Comparison of ENCODE assay signal across 8 cellular contexts in genomic region chr17:39461911-39462641, GRCh38. TPM values are rescaled to one million over a fixed set of nuclear protein-coding genes. Genes with fewer than 3 reads are reported as not detected.
DNase-seq lines count a peak whose midpoint lies in the region; ATAC-seq and TF ChIP-seq lines count a peak whose summit lies in the region.

No MANE protein-coding gene starts in this region.

- CTCF ChIA-PET in activated CD8-positive, alpha-beta memory T cell treated with anti-CD3 and anti-CD28 coated beads, Interleukin-2, amount 10 ng/mL, durations not matched to agents 7 days and 5 days (lab: Charles Lee) = interaction anchor here (0.7 to 2.8 kb wide), 6 partner anchors 11 to 592 kb away, joined by 3 to 31 read pairs (median 4); partner anchors contain the start of genes FBXL20, MED1, MED24 and MIEN1

- H3K4me1 Mint-ChIP-seq in activated CD8-positive, alpha-beta memory T cell treated with anti-CD3 and anti-CD28 coated beads, Interleukin-2, amount 10 ng/mL, durations not matched to agents 7 days and 5 days = peaks cover 28% of the 10 kb centered on the region

- peak; percentile 79 for ATAC-seq in activated CD8-positive, alpha-beta memory T cell treated with anti-CD3 and anti-CD28 coated beads, Interleukin-2, amount 10 ng/mL, durations not matched to agents 7 days and 5 days
- peak; percentile 51 for ATAC-seq in HG03064 (IDR thresholded peaks at IDR 0.05; ENCODE audit: low read depth, unreplicated experiment)

- TF ChIP-seq CTCF in kidney epithelial cell (IDR thresholded peaks at IDR 0.05; ENCODE audit: insufficient read depth, low read length, poor library complexity, severe bottlenecking) = no peak

- H3K36me3 Mint-ChIP-seq in activated CD8-positive, alpha-beta memory T cell treated with anti-CD3 and anti-CD28 coated beads, Interleukin-2, amount 10 ng/mL, durations not matched to agents 7 days and 5 days = peaks cover 14% of the 10 kb centered on the region

- H3K27me3 Mint-ChIP-seq in activated CD8-positive, alpha-beta memory T cell treated with anti-CD3 and anti-CD28 coated beads, Interleukin-2, amount 10 ng/mL, durations not matched to agents 7 days and 5 days = no peaks in the 10 kb centered on the region

- H3K4me3 ChIP-seq in kidney epithelial cell (ENCODE audit: low read depth, low read length) = peak overlapping the region; percentile 88

- peak; percentile 56 for DNase-seq in activated CD8-positive, alpha-beta memory T cell treated with anti-CD3 and anti-CD28 coated beads, Interleukin-2, amount 10 ng/mL, durations not matched to agents 7 days and 5 days
- DNase-seq in activated CD8-positive, alpha-beta memory T cell treated with anti-CD3 and anti-CD28 coated beads for 24 hours = no peak
- peak; percentile 42 for DNase-seq in SW480 (ENCODE audit: low spot score)
- peak; percentile 25 for DNase-seq in cerebellar cortex (ENCODE audit: low spot score)
- no peak for DNase-seq in kidney epithelial cell (ENCODE audit: low read depth)
- DNase-seq in stimulated activated CD4-positive, alpha-beta T cell treated with anti-CD3 and anti-CD28 coated beads, Interleukin-4, amount 100 ng/mL, for 24 hours = peak; percentile 77
- DNase-seq in DMS153 treated with DMSO at 0.1 percent for 48 hours (lab: John Stamatoyannopoulos, UW; ENCODE audit: unreplicated experiment) = no peak

- H3K27me3 ChIP-seq in kidney epithelial cell (ENCODE audit: control insufficient read depth, insufficient read depth, low read length) = no peaks in the 10 kb centered on the region

- no peaks in the 10 kb centered on the region for H3K36me3 ChIP-seq in kidney epithelial cell (ENCODE audit: control insufficient read depth, insufficient read depth, low read length)

- no peaks in the 10 kb centered on the region for H3K9me3 Mint-ChIP-seq in activated CD8-positive, alpha-beta memory T cell treated with anti-CD3 and anti-CD28 coated beads, Interleukin-2, amount 10 ng/mL, durations not matched to agents 7 days and 5 days (ENCODE audit: low read depth)

- peak overlapping the region; percentile 97 for H3K27ac Mint-ChIP-seq in activated CD8-positive, alpha-beta memory T cell treated with anti-CD3 and anti-CD28 coated beads, Interleukin-2, amount 10 ng/mL, durations not matched to agents 7 days and 5 days

- peak overlapping the region; percentile 92 for H3K4me3 Mint-ChIP-seq in activated CD8-positive, alpha-beta memory T cell treated with anti-CD3 and anti-CD28 coated beads, Interleukin-2, amount 10 ng/mL, durations not matched to agents 7 days and 5 days

RNA-seq across cellular contexts. Expression of gene CDK12, which starts 0.8 kb away (rescaled TPM):
- total RNA-seq in activated CD8-positive, alpha-beta memory T cell treated with anti-CD3 and anti-CD28 coated beads, Interleukin-2, amount 10 ng/mL, durations not matched to agents 7 days and 5 days = 10 to 100 TPM; 84.4 to 97.3 TPM
- 34.2 and 38.7 TPM in 2 replicates for total RNA-seq in kidney epithelial cell

RNA-seq across cellular contexts. Expression of gene MED1, which starts 11.0 kb away (rescaled TPM):
- total RNA-seq in activated CD8-positive, alpha-beta memory T cell treated with anti-CD3 and anti-CD28 coated beads, Interleukin-2, amount 10 ng/mL, durations not matched to agents 7 days and 5 days = 10 to 100 TPM; 53.2 to 73.0 TPM
- 36.7 and 39.9 TPM in 2 replicates for total RNA-seq in kidney epithelial cell

Comparison
In these comparisons a context has a peak if more than half of its experiments do, and no peak if none do; other contexts are left out.
1. DNase-seq: peak in activated CD8-positive, alpha-beta memory T cell treated with anti-CD3 and anti-CD28 coated beads, Interleukin-2, amount 10 ng/mL, durations not matched to agents 7 days and 5 days (single experiment), SW480 (single experiment), cerebellar cortex (single experiment) and stimulated activated CD4-positive, alpha-beta T cell treated with anti-CD3 and anti-CD28 coated beads, Interleukin-4, amount 100 ng/mL, for 24 hours (single experiment); none in activated CD8-positive, alpha-beta memory T cell treated with anti-CD3 and anti-CD28 coated beads for 24 hours (single experiment), kidney epithelial cell (single experiment) and DMS153 treated with DMSO at 0.1 percent for 48 hours (single experiment).